Comparison of ENCODE assay signal across 22 cellular contexts in genomic region chr18:53509886-53510285, GRCh38.
A peak's percentile ranks its signal among the peaks of the same experiment; 100 is the strongest.
DNase-seq lines count a peak whose midpoint lies in the region; ATAC-seq, FAIRE-seq and TF ChIP-seq lines count a peak whose summit lies in the region.
"Had no signal": no experiment of that assay in that cellular context is flagged by ENCODE, and none has a peak within 500 bp of the region (broad histone marks: within the 10 kb centered on the region; RNA-seq: fewer than 3 reads in every experiment).

No MANE protein-coding gene starts in this region.

- no peak overlapping the region for H2AK5ac ChIP-seq in H1 (ENCODE audit: low read depth, low read length)

- no peaks in the 10 kb centered on the region for H3K23me2 ChIP-seq in H1 (ENCODE audit: low read depth, low read length)

- POLR2A ChIA-PET in HepG2 (lab: Yijun Ruan, JAX) (no interaction called here), H1 (lab: Charles Lee; ENCODE audit: partially characterized antibody) (no interaction called here)

- no peak overlapping the region for H4K5ac ChIP-seq in H1 (ENCODE audit: insufficient read length, low read depth, low read length)

- H3K9ac ChIP-seq in HepG2 (ENCODE audit: insufficient read depth, low read depth, low read length), result no peak overlapping the region
- no peak overlapping the region for H3K9ac ChIP-seq in H1 (replicated peaks in 1 of 4; ENCODE audit: extremely low read depth in 1 of 4, low read depth in 3 of 4, low read length in 3 of 4)
- H3K9ac ChIP-seq: GM23248 had no signal

- FAIRE-seq in HepG2 (lab: Jason Lieb, UNC), result no peak
- no peak for FAIRE-seq in H1 (lab: Jason Lieb, UNC)
- FAIRE-seq: GM12892, GM18507 had no signal

- H3K4me3 ChIP-seq in HepG2 (replicated peaks in 1 of 3; ENCODE audit: insufficient read depth in 1 of 3, low read depth in 2 of 3, low read length in 3 of 3) (no peak overlapping the region), right lobe of liver (no peak overlapping the region), H1 (ENCODE audit: extremely low read depth in 1 of 4, insufficient read depth in 2 of 4, low read depth in 3 of 4, low read length in 4 of 4) (no peak overlapping the region), tibial artery (no peak overlapping the region)
- H3K4me3 ChIP-seq: GM23248 had no signal

- CTCF ChIA-PET in HepG2 (lab: Yijun Ruan, JAX; ENCODE audit: low intra/inter-chr PET ratio, low total read pairs) (no interaction called here), H1 (lab: Charles Lee; ENCODE audit: partially characterized antibody) (interaction anchor here (1.1 kb wide), 1 partner anchor 43 kb away, joined by 3 read pairs; no protein-coding TSS in a partner anchor)

- BruUV-seq in HepG2 (replicated peaks; lab: Mats Ljungman, UMichigan), result no TSS peak

- H2BK12ac ChIP-seq in H1 (ENCODE audit: low read depth, low read length), result no peak overlapping the region

- H3K9me3 ChIP-seq in HepG2 (ENCODE audit: low read length) (no peaks in the 10 kb centered on the region), right lobe of liver (no peaks in the 10 kb centered on the region), H1 (ENCODE audit: insufficient read depth in 2 of 2, low read depth in 1 of 2, low read length in 1 of 2) (no peaks in the 10 kb centered on the region), tibial artery (no peaks in the 10 kb centered on the region)
- H3K9me3 ChIP-seq: BE2C had no signal

- no peak for TF ChIP-seq POLR2A in HepG2 (IDR thresholded peaks at IDR 0.05; ENCODE audit: insufficient read depth in 1 of 2, low read depth in 2 of 2, low read length in 2 of 2)
- no peak for TF ChIP-seq POLR2A in right lobe of liver (IDR thresholded peaks at IDR 0.05)
- TF ChIP-seq POLR2A in H1 (IDR thresholded peaks at IDR 0.05; ENCODE audit: control extremely low read depth in 1 of 2, low read depth in 2 of 2, low read length in 2 of 2), result no peak

- H3K56ac ChIP-seq in H1 (replicated peaks; ENCODE audit: insufficient read length, low read depth, low read length), result no peak overlapping the region

- H4K8ac ChIP-seq in H1 (ENCODE audit: extremely low read depth, insufficient read depth, low read length), result no peak overlapping the region

- H3K4me1 ChIP-seq in HepG2 (ENCODE audit: insufficient read depth, low read length) (no peaks in the 10 kb centered on the region), right lobe of liver (no peaks in the 10 kb centered on the region), H1 (replicated peaks in 1 of 4; ENCODE audit: control insufficient read depth in 3 of 4, insufficient read depth in 4 of 4, low read length in 3 of 4) (no peaks in the 10 kb centered on the region; a peak in 1 of 7 replicates), tibial artery (no peaks in the 10 kb centered on the region)
- H3K4me1 ChIP-seq: BE2C had no signal

- H2BK5ac ChIP-seq in H1 (ENCODE audit: low read depth, low read length), result no peak overlapping the region

- no peaks in the 10 kb centered on the region for H3K27me3 ChIP-seq in HepG2 (ENCODE audit: control insufficient read depth in 1 of 2, insufficient read depth in 2 of 2, low read length in 2 of 2)
- H3K27me3 ChIP-seq in right lobe of liver, result no peaks in the 10 kb centered on the region
- H3K27me3 ChIP-seq in H1 (replicated peaks in 1 of 4; ENCODE audit: control insufficient read depth in 3 of 4, extremely low read depth in 1 of 4, insufficient read depth in 3 of 4, low read length in 3 of 4), result no peaks in the 10 kb centered on the region
- H3K27me3 ChIP-seq in tibial artery, result no peaks in the 10 kb centered on the region
- H3K27me3 ChIP-seq: BE2C had no signal

- DNase-seq in HepG2 (ENCODE audit: low spot score), result no peak
- DNase-seq in right lobe of liver, result no peak
- DNase-seq in HT1080 (ENCODE audit: low read depth), result peak; percentile 3
- no peak for DNase-seq in H1 (ENCODE audit: low read depth in 1 of 2, low spot score in 2 of 2)
- DNase-seq in NCI-H2196 (lab: John Stamatoyannopoulos, UW; ENCODE audit: unreplicated experiment), result no peak
- no peak for DNase-seq in tibial artery
- DNase-seq: ACHN; BE2C; C1 segment of cervical spinal cord; CD4-positive, CD25-positive, alpha-beta regulatory T cell; CD8-positive, alpha-beta memory T cell; COR-L47; DMS 273 treated with DMSO at 0.1 percent for 48 hours; DMS79; GDM1; GM23248; H7; HFFc6; KBM-7 had no signal

- WGBS in HepG2 (ENCODE audit: low lambda C conversion rate), result 0% methylated on average over 2 of the region's 2 CpGs
- WGBS in right lobe of liver (ENCODE audit: insufficient coverage, low coverage, low lambda C conversion rate, missing lambda C conversion rate), result 52% methylated on average over 2 of the region's 2 CpGs
- 96% methylated on average over 2 of the region's 2 CpGs; no CpG with 5 or more reads in 1 of the 2 experiments for WGBS in H1 (ENCODE audit: extremely low coverage in 1 of 2, insufficient coverage in 1 of 2, insufficient read length in 1 of 2, insufficient replicate concordance in 2 of 2, low coverage in 1 of 2, low lambda C conversion rate in 2 of 2, missing lambda C conversion rate in 1 of 2), 2 experiments

- TF ChIP-seq EP300 in HepG2 (IDR thresholded peaks at IDR 0.05; ENCODE audit: low read depth in 2 of 2, low read length in 2 of 2), result no peak
- no peak for TF ChIP-seq EP300 in HepG2 (CRISPR knock-in tag; IDR thresholded peaks at IDR 0.05; ENCODE audit: borderline replicate concordance)
- no peak for TF ChIP-seq EP300 in H1 (IDR thresholded peaks at IDR 0.05; ENCODE audit: borderline replicate concordance in 1 of 2, low read depth in 2 of 2, low read length in 2 of 2)

- in situ Hi-C loops in HepG2 (cut with HindIII; ENCODE audit: extremely low pct_ligation_motif_present, low pct_unique_long_range_greater_than_20kb), result no loop called here

- TF ChIP-seq CTCF in HepG2 (CRISPR knock-in tag; IDR thresholded peaks at IDR 0.05), result no peak
- no peak for TF ChIP-seq CTCF in right lobe of liver (IDR thresholded peaks at IDR 0.05)
- TF ChIP-seq CTCF in H1 (IDR thresholded peaks at IDR 0.05; ENCODE audit: control extremely low read depth in 1 of 3, insufficient read depth in 1 of 3, low read depth in 1 of 3, low read length in 3 of 3), result no peak
- no peak for TF ChIP-seq CTCF in tibial artery (IDR thresholded peaks at IDR 0.05)

- H3K36me3 ChIP-seq in HepG2 (replicated peaks in 1 of 2; ENCODE audit: control insufficient read depth in 1 of 2, insufficient read depth in 2 of 2, low read length in 2 of 2) (no peaks in the 10 kb centered on the region), right lobe of liver (no peaks in the 10 kb centered on the region), H1 (ENCODE audit: control insufficient read depth in 2 of 4, insufficient read depth in 4 of 4, low read length in 3 of 4) (no peaks in the 10 kb centered on the region), tibial artery (no peaks in the 10 kb centered on the region)
- H3K36me3 ChIP-seq: BE2C had no signal

- no peak overlapping the region for H2BK120ac ChIP-seq in H1 (replicated peaks; ENCODE audit: low read depth, low read length)

- H3K79me2 ChIP-seq in HepG2 (ENCODE audit: insufficient read depth, low read length) (no peaks in the 10 kb centered on the region), H1 (ENCODE audit: control insufficient read depth in 1 of 2, insufficient read depth in 2 of 2, low read length in 2 of 2) (no peaks in the 10 kb centered on the region)

- H4K91ac ChIP-seq in H1 (replicated peaks; ENCODE audit: insufficient read length, low read length), result peak overlapping the region; percentile 25

- H2AFZ ChIP-seq in HepG2 (ENCODE audit: low read length) (no peak overlapping the region), H1 (ENCODE audit: low read length) (no peak overlapping the region)
- H2AFZ ChIP-seq: GM23248 had no signal

- no peak overlapping the region for H3K23ac ChIP-seq in H1 (ENCODE audit: insufficient read length)

- H3K27ac ChIP-seq in HepG2 (ENCODE audit: extremely low read length, insufficient read depth, low read length), result no peak overlapping the region
- no peak overlapping the region for H3K27ac ChIP-seq in right lobe of liver
- H3K27ac ChIP-seq in H1 (ENCODE audit: low read depth, low read length), result no peak overlapping the region
- H3K27ac ChIP-seq in tibial artery, result no peak overlapping the region
- H3K27ac ChIP-seq: GM23248 had no signal

- intact Hi-C loops in HepG2 (cut with micrococcal nuclease; ENCODE audit: unreplicated experiment), result no loop called here
- intact Hi-C loops in right lobe of liver (cut with DNase I), result no loop called here
- intact Hi-C loops in tibial artery (cut with DNase I; ENCODE audit: low total_unique reads), result no loop called here

- H4K20me1 ChIP-seq in HepG2 (ENCODE audit: insufficient read depth, low read length) (no peaks in the 10 kb centered on the region), H1 (replicated peaks in 1 of 2; ENCODE audit: control insufficient read depth in 1 of 2, insufficient read depth in 2 of 2, low read length in 2 of 2) (no peaks in the 10 kb centered on the region)

- no peak overlapping the region for H3K18ac ChIP-seq in H1 (ENCODE audit: extremely low read depth, low read length)

- no peak overlapping the region for H3K14ac ChIP-seq in H1 (ENCODE audit: insufficient read length)

- no peak for TF ChIP-seq RAD21 in HepG2 (CRISPR knock-in tag; IDR thresholded peaks at IDR 0.05)
- no peak for TF ChIP-seq RAD21 in H1 (IDR thresholded peaks at IDR 0.05 in 1 of 2, conservative IDR thresholded peaks at IDR 0.05 in 1 of 2; ENCODE audit: low read depth in 2 of 2, low read length in 2 of 2)

- no peak overlapping the region for H2BK20ac ChIP-seq in H1 (ENCODE audit: low read length)

- no peak overlapping the region for H3K4ac ChIP-seq in H1 (replicated peaks; ENCODE audit: insufficient read length, low read depth, low read length)

- H3K4me2 ChIP-seq in HepG2 (ENCODE audit: low read depth, low read length) (no peak overlapping the region), H1 (ENCODE audit: insufficient read depth in 1 of 2, low read depth in 2 of 2, low read length in 2 of 2) (no peak overlapping the region)

- H2BK15ac ChIP-seq in H1 (ENCODE audit: low read length), result no peak overlapping the region

- H3K79me1 ChIP-seq in H1 (ENCODE audit: low read depth, low read length), result no peaks in the 10 kb centered on the region

- ATAC-seq in HepG2, result no peak
- no peak for ATAC-seq in right lobe of liver
- ATAC-seq: HCT116 had no signal

TF ChIP-seq in HepG2, 621 proteins besides CTCF, POLR2A, EP300 and RAD21 (continues in another document):
- TF ChIP-seq NFE2L2 (IDR thresholded peaks at IDR 0.05; ENCODE audit: low read length), result peak; percentile 57; the same call in 1 of the 2 replicates
- no peak for TF ChIP-seq ZNF615 (CRISPR knock-in tag; IDR thresholded peaks at IDR 0.05; ENCODE audit: borderline replicate concordance)

TF ChIP-seq in H1, 55 proteins besides CTCF, POLR2A, EP300 and RAD21:
- TF ChIP-seq EGR1 (IDR thresholded peaks at IDR 0.05; ENCODE audit: borderline replicate concordance, low read depth, low read length) (no peak), NRF1 (IDR thresholded peaks at IDR 0.05; ENCODE audit: low read depth, low read length) (no peak), BACH1 (IDR thresholded peaks at IDR 0.05; ENCODE audit: low read length) (no peak), SP1 (IDR thresholded peaks at IDR 0.05; ENCODE audit: low read depth, low read length) (no peak), SUZ12 (IDR thresholded peaks at IDR 0.05; ENCODE audit: low read length) (no peak), FOSL1 (IDR thresholded peaks at IDR 0.05; ENCODE audit: insufficient read depth, low read depth, low read length) (no peak)
